12 cellular contexts compared by ENCODE assay signal in genomic region chr5:139749242-139749641, GRCh38. TPM values are rescaled to one million over a fixed set of nuclear protein-coding genes. Genes with fewer than 3 reads are reported as not detected.
DNase-seq lines count a peak whose midpoint lies in the region; ATAC-seq and TF ChIP-seq lines count a peak whose summit lies in the region.
"Had no signal": no experiment of that assay in that cellular context is flagged by ENCODE, and none has a peak within 500 bp of the region (broad histone marks: within the 10 kb centered on the region; RNA-seq: fewer than 3 reads in every experiment).

No MANE protein-coding gene starts in this region.

- 0 out of 2 replicates have a peak, but pooled peaks cover 3% of the 10 kb centered on the region for H4K20me1 ChIP-seq in IMR-90 (ENCODE audit: insufficient read depth, low read length)

- H2BK5ac ChIP-seq in IMR-90 (ENCODE audit: low read depth, low read length, poor library complexity, severe bottlenecking) (no peak overlapping the region), neuronal stem cell (ENCODE audit: low read length) (no peak overlapping the region)

- H3K4me1 ChIP-seq in IMR-90 (ENCODE audit: control insufficient read depth, insufficient read depth, low read length) (peaks cover 35% of the 10 kb centered on the region), neuronal stem cell (ENCODE audit: control insufficient read depth in 2 of 2, insufficient read depth in 1 of 2, low read depth in 1 of 2, low read length in 2 of 2) (peaks cover 24 to 28% of the 10 kb centered on the region in 2 donors)

- no peak for TF ChIP-seq POLR2A in IMR-90 (IDR thresholded peaks at IDR 0.05; ENCODE audit: low read depth, low read length)

- TF ChIP-seq CTCF in IMR-90 (conservative IDR thresholded peaks at IDR 0.05; ENCODE audit: low read depth, low read length) (no peak), choroid plexus epithelial cell (conservative IDR thresholded peaks at IDR 0.05; ENCODE audit: low read depth, low read length) (no peak)

- no peak overlapping the region for H4K5ac ChIP-seq in IMR-90 (ENCODE audit: low read depth, low read length)

- no peaks in the 10 kb centered on the region for H3K36me3 ChIP-seq in IMR-90 (ENCODE audit: control insufficient read depth, insufficient read depth, low read length)
- H3K36me3 ChIP-seq in neuronal stem cell (replicated peaks in 1 of 2; ENCODE audit: control insufficient read depth in 2 of 2, insufficient read depth in 2 of 2, low read length in 2 of 2): no peaks in the 10 kb centered on the region

- H3K14ac ChIP-seq in IMR-90 (replicated peaks; ENCODE audit: low read depth, low read length): no peak overlapping the region
- no peak overlapping the region for H3K14ac ChIP-seq in neuronal stem cell (ENCODE audit: low read length)

- no CpG with 5 or more reads among the region's 2 CpGs for WGBS in IMR-90 (ENCODE audit: extremely low coverage in 2 of 2, insufficient read length in 1 of 2), 2 experiments
- no CpG with 5 or more reads among the region's 2 CpGs for WGBS in neuronal stem cell (ENCODE audit: extremely low coverage in 2 of 2, insufficient read length in 2 of 2, insufficient replicate concordance in 1 of 2), 2 donors

- H3K23ac ChIP-seq in IMR-90 (ENCODE audit: low read depth, low read length) (no peak overlapping the region), neuronal stem cell (ENCODE audit: low read depth, low read length, poor library complexity) (no peak overlapping the region)

- H3K27me3 ChIP-seq in IMR-90 (ENCODE audit: control insufficient read depth, insufficient read depth, low read length) (peaks cover 7% of the 10 kb centered on the region; the same call in 1 of the 2 replicates), neuronal stem cell (ENCODE audit: control insufficient read depth in 3 of 3, insufficient read depth in 3 of 3, low read depth in 1 of 3, low read length in 3 of 3) (peaks cover 13 to 56% (median 44%) of the 10 kb centered on the region in 3 experiments)

- H2AFZ ChIP-seq in IMR-90 (replicated peaks; ENCODE audit: low read length, poor library complexity) (peak overlapping the region; percentile 13), neuronal stem cell (ENCODE audit: low read length) (no peak overlapping the region)

- in situ Hi-C loops in IMR-90 (cut with MboI; ENCODE audit: low sequenced_read_pairs): no loop called here

- no peaks in the 10 kb centered on the region for H3K9me3 ChIP-seq in IMR-90 (ENCODE audit: control insufficient read depth, insufficient read depth, low read length)
- H3K9me3 ChIP-seq in neuronal stem cell (replicated peaks in 1 of 2; ENCODE audit: control insufficient read depth in 2 of 2, insufficient read depth in 1 of 2, low read depth in 1 of 2, low read length in 2 of 2): no peaks in the 10 kb centered on the region

- H2BK12ac ChIP-seq in neuronal stem cell (ENCODE audit: low read length): no peak overlapping the region

- no peak for TF ChIP-seq RAD21 in IMR-90 (IDR thresholded peaks at IDR 0.05; ENCODE audit: low read length)

- CTCF ChIA-PET in IMR-90 (lab: Yijun Ruan, JAX): interaction anchor here (2.5 kb wide), 1 partner anchor 16 kb away, joined by 9 read pairs; no protein-coding TSS in a partner anchor

- H2BK120ac ChIP-seq in IMR-90 (ENCODE audit: low read depth, low read length): no peak overlapping the region
- H2BK120ac ChIP-seq in neuronal stem cell (ENCODE audit: low read depth, low read length): no peak overlapping the region

- H3K4ac ChIP-seq in IMR-90 (ENCODE audit: low read depth, low read length) (no peak overlapping the region), neuronal stem cell (ENCODE audit: low read length) (no peak overlapping the region)

- H3K4me2 ChIP-seq in IMR-90 (ENCODE audit: low read depth, low read length) (no peak overlapping the region), neuronal stem cell (ENCODE audit: insufficient read depth, low read length, poor library complexity, severe bottlenecking) (no peak overlapping the region)

- H2AK5ac ChIP-seq in IMR-90 (ENCODE audit: low read depth, low read length): no peak overlapping the region
- H2AK5ac ChIP-seq in neuronal stem cell (ENCODE audit: low read depth, low read length): peak overlapping the region; percentile 23

- H3K4me3 ChIP-seq in IMR-90 (ENCODE audit: insufficient read depth, low read depth, low read length): no peak overlapping the region
- no peak overlapping the region for H3K4me3 ChIP-seq in choroid plexus epithelial cell (ENCODE audit: low read depth, low read length)
- no peak overlapping the region for H3K4me3 ChIP-seq in neuronal stem cell (ENCODE audit: low read length in 2 of 2)
- H3K4me3 ChIP-seq: coronary artery had no signal

- H3K27ac ChIP-seq in IMR-90 (ENCODE audit: insufficient read depth, low read length): no peak overlapping the region
- no peak overlapping the region for H3K27ac ChIP-seq in neuronal stem cell (replicated peaks; ENCODE audit: low read length)
- H3K27ac ChIP-seq: coronary artery had no signal

- DNase-seq in activated CD4-positive, alpha-beta T cell treated with anti-CD3 and anti-CD28 coated beads for 48 hours: peak; percentile 31
- DNase-seq in activated CD4-positive, alpha-beta T cell treated with anti-CD3 and anti-CD28 coated beads for 4 hours: no peak
- DNase-seq in IMR-90 (no peak), choroid plexus epithelial cell (ENCODE audit: low read depth) (peak; percentile 36), neuronal stem cell (ENCODE audit: low spot score) (no peak), NAMALWA (ENCODE audit: low spot score) (no peak), NCI-H446 treated with DMSO at 0.1 percent for 48 hours (lab: John Stamatoyannopoulos, UW) (no peak)
- DNase-seq: activated CD4-positive, CD25-positive, alpha-beta regulatory T cell; islet precursor cell; small intestine had no signal

- dilution Hi-C loops in IMR-90 (cut with HindIII; ENCODE audit: low sequenced_read_pairs, unreplicated experiment): no loop called here

- H3K18ac ChIP-seq in IMR-90 (ENCODE audit: low read depth, low read length) (no peak overlapping the region), neuronal stem cell (ENCODE audit: low read length) (no peak overlapping the region)

- POLR2A ChIA-PET in IMR-90 (lab: Charles Lee; ENCODE audit: unreplicated experiment): no interaction called here

- BruUV-seq in IMR-90 (replicated peaks; lab: Mats Ljungman, UMichigan): no TSS peak

- no peak overlapping the region for H3K56ac ChIP-seq in IMR-90 (ENCODE audit: extremely low read depth, insufficient read depth, low read length)

- no peak overlapping the region for H4K91ac ChIP-seq in IMR-90 (ENCODE audit: insufficient read depth, low read depth, low read length)
- no peak overlapping the region for H4K91ac ChIP-seq in neuronal stem cell (ENCODE audit: low read depth, low read length, poor library complexity)

- H3K79me1 ChIP-seq in IMR-90 (ENCODE audit: low read depth in 1 of 2, low read length in 2 of 2): no peaks in the 10 kb centered on the region
- H3K79me1 ChIP-seq in neuronal stem cell (ENCODE audit: low read depth, low read length): no peaks in the 10 kb centered on the region

- ATAC-seq in IMR-90 (ENCODE audit: low read depth) (no peak), GM21529 (IDR thresholded peaks at IDR 0.05; ENCODE audit: unreplicated experiment) (no peak)

- H2AK9ac ChIP-seq in IMR-90 (replicated peaks; ENCODE audit: low read depth, low read length, poor library complexity): no peak overlapping the region

- H3K9ac ChIP-seq in IMR-90 (ENCODE audit: low read depth, low read length) (no peak overlapping the region), neuronal stem cell (ENCODE audit: low read depth, low read length, poor library complexity) (no peak overlapping the region)

- intact Hi-C loops in IMR-90 (cut with micrococcal nuclease): no loop called here

- H2BK15ac ChIP-seq in IMR-90 (ENCODE audit: low read depth, low read length) (no peak overlapping the region), neuronal stem cell (ENCODE audit: low read length) (no peak overlapping the region)

- no peak overlapping the region for H4K8ac ChIP-seq in IMR-90 (ENCODE audit: low read depth in 2 of 2, low read length in 2 of 2)
- no peak overlapping the region for H4K8ac ChIP-seq in neuronal stem cell (ENCODE audit: low read depth, low read length)

- H3K9me1 ChIP-seq in IMR-90 (ENCODE audit: insufficient read depth, low read length): peaks cover 16% of the 10 kb centered on the region

- no peak overlapping the region for H2BK20ac ChIP-seq in IMR-90 (ENCODE audit: low read depth, low read length)

TF ChIP-seq in IMR-90, 13 proteins besides CTCF, POLR2A, EP300 and RAD21:
- TF ChIP-seq MAFK (IDR thresholded peaks at IDR 0.05; ENCODE audit: low read depth, low read length): no peak
- TF ChIP-seq RCOR1 (IDR thresholded peaks at IDR 0.05; ENCODE audit: insufficient replicate concordance, low read length): no peak
- TF ChIP-seq MAZ (IDR thresholded peaks at IDR 0.05; ENCODE audit: borderline replicate concordance, low read depth, low read length): no peak
- no peak for TF ChIP-seq CEBPB (IDR thresholded peaks at IDR 0.05; ENCODE audit: low read depth, low read length)
- no peak for TF ChIP-seq MXI1 (IDR thresholded peaks at IDR 0.05; ENCODE audit: borderline replicate concordance, low read depth, low read length)
- TF ChIP-seq RFX5 (IDR thresholded peaks at IDR 0.05; ENCODE audit: low read depth, low read length): no peak
- no peak for TF ChIP-seq NFE2L2 (IDR thresholded peaks at IDR 0.05; ENCODE audit: low read depth, low read length)
- no peak for TF ChIP-seq CHD1 (IDR thresholded peaks at IDR 0.05; ENCODE audit: low read depth, low read length)
- TF ChIP-seq BHLHE40 (IDR thresholded peaks at IDR 0.05; ENCODE audit: low read depth, low read length): no peak
- TF ChIP-seq, protein P1, sequence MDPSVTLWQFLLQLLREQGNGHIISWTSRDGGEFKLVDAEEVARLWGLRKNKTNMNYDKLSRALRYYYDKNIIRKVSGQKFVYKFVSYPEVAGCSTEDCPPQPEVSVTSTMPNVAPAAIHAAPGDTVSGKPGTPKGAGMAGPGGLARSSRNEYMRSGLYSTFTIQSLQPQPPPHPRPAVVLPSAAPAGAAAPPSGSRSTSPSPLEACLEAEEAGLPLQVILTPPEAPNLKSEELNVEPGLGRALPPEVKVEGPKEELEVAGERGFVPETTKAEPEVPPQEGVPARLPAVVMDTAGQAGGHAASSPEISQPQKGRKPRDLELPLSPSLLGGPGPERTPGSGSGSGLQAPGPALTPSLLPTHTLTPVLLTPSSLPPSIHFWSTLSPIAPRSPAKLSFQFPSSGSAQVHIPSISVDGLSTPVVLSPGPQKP (IDR thresholded peaks at IDR 0.05; ENCODE audit: borderline replicate concordance, low read depth, low read length): no peak

RNA-seq across cellular contexts. Expression of gene PSD2, which starts 46.4 kb away (rescaled TPM):
- not detected in 2 replicates for total RNA-seq in IMR-90 (2012; rRNA removed)
- polyA plus RNA-seq in IMR-90 (2012; rRNA removed): 0.03 and 0.05 TPM in 2 replicates
- polyA plus RNA-seq in IMR-90 (2012; cell fraction: cytosol; rRNA removed): 0.03 and 0.06 TPM in 2 replicates
- 0.11 and 0.16 TPM in 2 replicates for polyA plus RNA-seq in IMR-90 (2012; cell fraction: nucleus; rRNA removed; ENCODE audit: low replicate concordance)
- 0.92 TPM for polyA plus RNA-seq in neuronal stem cell (2013, experiment 1 of 2)
- 0.93 TPM for polyA plus RNA-seq in neuronal stem cell (2013, experiment 2 of 2)

Comparison
In these comparisons a context has a peak if more than half of its experiments do, and no peak if none do; other contexts are left out.
1. DNase-seq: peak in activated CD4-positive, alpha-beta T cell treated with anti-CD3 and anti-CD28 coated beads for 48 hours (single experiment) and choroid plexus epithelial cell (single experiment); none in activated CD4-positive, alpha-beta T cell treated with anti-CD3 and anti-CD28 coated beads for 4 hours (0 of 2), IMR-90 (single experiment), neuronal stem cell (single experiment), NAMALWA (single experiment) and NCI-H446 treated with DMSO at 0.1 percent for 48 hours (single experiment).